In the genomic region with DNA sequence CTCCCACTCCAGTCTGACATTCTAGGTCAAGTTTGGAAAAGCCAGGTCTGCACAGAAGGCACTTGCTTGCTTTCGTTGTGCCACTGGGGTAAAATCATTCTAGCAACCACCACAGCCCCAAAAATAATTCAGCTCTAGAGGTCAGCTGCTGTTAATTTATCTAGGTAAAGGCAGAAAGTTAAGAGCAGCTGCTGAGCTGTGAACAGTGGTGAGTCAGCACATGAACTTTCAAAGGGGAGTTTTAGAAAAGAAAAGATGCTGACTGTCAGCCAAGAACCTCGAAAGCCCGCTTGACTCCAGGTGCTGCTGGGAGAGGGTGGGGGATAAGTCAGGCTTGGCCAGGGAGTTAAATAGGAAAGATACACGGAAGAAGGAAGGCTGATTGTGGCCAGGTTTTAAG, we compare ENCODE assay signal across 10 cellular contexts. TPM values are rescaled to one million over a fixed set of nuclear protein-coding genes. Genes with fewer than 3 reads are reported as not detected.
DNase-seq lines count a peak whose midpoint lies in the region; ATAC-seq lines count a peak whose summit lies in the region.
"Had no signal": no experiment of that assay in that cellular context is flagged by ENCODE, and none has a peak within 500 bp of the region (broad histone marks: within the 10 kb centered on the region; RNA-seq: fewer than 3 reads in every experiment).

No MANE protein-coding gene starts in this region.

- peak overlapping the region; percentile 13 to 41 for H3K4me3 Mint-ChIP-seq in activated T-cell treated with anti-CD3 and anti-CD28 coated beads, Interleukin-2, amount 50 U/mL, for 72 hours
- no peak overlapping the region for H3K4me3 Mint-ChIP-seq in activated T-helper 2 cell treated with anti-CD3 and anti-CD28 coated beads, Interferon-gamma antibody, Interleukin-2, Interleukin-4, amounts not matched to agents 10 μg/mL and 5 μg/mL and 100 μg/mL, durations not matched to agents 14 hours and 24 hours and 36 hours (ENCODE audit: low read depth)
- H3K4me3 Mint-ChIP-seq in stimulated activated effector memory CD8-positive, alpha-beta T cell treated with anti-CD3 and anti-CD28 coated beads, Interleukin-12 subunit alpha, Interleukin-12 subunit beta, amount 100 ng/mL, for 72 hours, result peak overlapping the region; percentile 55

- peak; percentile 35 to 62 for ATAC-seq in activated T-cell treated with anti-CD3 and anti-CD28 coated beads, Interleukin-2, amount 50 U/mL, for 72 hours (replicated peaks in 1 of 2)
- peak; percentile 76 for ATAC-seq in HG02870 (IDR thresholded peaks at IDR 0.05; ENCODE audit: unreplicated experiment)
- peak; percentile 71 for ATAC-seq in stimulated activated effector memory CD8-positive, alpha-beta T cell treated with anti-CD3 and anti-CD28 coated beads, Interleukin-12 subunit alpha, Interleukin-12 subunit beta, amount 100 ng/mL, for 72 hours
- ATAC-seq: left colon had no signal

- H3K9me3 Mint-ChIP-seq in activated T-cell treated with anti-CD3 and anti-CD28 coated beads, Interleukin-2, amount 50 U/mL, for 72 hours, result no peaks in the 10 kb centered on the region
- H3K9me3 Mint-ChIP-seq in activated T-helper 2 cell treated with anti-CD3 and anti-CD28 coated beads, Interferon-gamma antibody, Interleukin-2, Interleukin-4, amounts not matched to agents 10 μg/mL and 5 μg/mL and 100 μg/mL, durations not matched to agents 14 hours and 24 hours and 36 hours, result no peaks in the 10 kb centered on the region
- no peaks in the 10 kb centered on the region for H3K9me3 Mint-ChIP-seq in stimulated activated effector memory CD8-positive, alpha-beta T cell treated with anti-CD3 and anti-CD28 coated beads, Interleukin-12 subunit alpha, Interleukin-12 subunit beta, amount 100 ng/mL, for 72 hours

- no peak overlapping the region for H3K27ac Mint-ChIP-seq in activated T-cell treated with anti-CD3 and anti-CD28 coated beads, Interleukin-2, amount 50 U/mL, for 72 hours
- peak overlapping the region; percentile 65 for H3K27ac Mint-ChIP-seq in activated T-helper 2 cell treated with anti-CD3 and anti-CD28 coated beads, Interferon-gamma antibody, Interleukin-2, Interleukin-4, amounts not matched to agents 10 μg/mL and 5 μg/mL and 100 μg/mL, durations not matched to agents 14 hours and 24 hours and 36 hours
- H3K27ac Mint-ChIP-seq in stimulated activated effector memory CD8-positive, alpha-beta T cell treated with anti-CD3 and anti-CD28 coated beads, Interleukin-12 subunit alpha, Interleukin-12 subunit beta, amount 100 ng/mL, for 72 hours, result peak overlapping the region; percentile 75

- no peaks in the 10 kb centered on the region for H3K36me3 Mint-ChIP-seq in activated T-cell treated with anti-CD3 and anti-CD28 coated beads, Interleukin-2, amount 50 U/mL, for 72 hours (ENCODE audit: insufficient read depth in 2 of 2)
- H3K36me3 Mint-ChIP-seq in activated T-helper 2 cell treated with anti-CD3 and anti-CD28 coated beads, Interferon-gamma antibody, Interleukin-2, Interleukin-4, amounts not matched to agents 10 μg/mL and 5 μg/mL and 100 μg/mL, durations not matched to agents 14 hours and 24 hours and 36 hours (ENCODE audit: low read depth), result no peaks in the 10 kb centered on the region
- peaks cover 6% of the 10 kb centered on the region for H3K36me3 Mint-ChIP-seq in stimulated activated effector memory CD8-positive, alpha-beta T cell treated with anti-CD3 and anti-CD28 coated beads, Interleukin-12 subunit alpha, Interleukin-12 subunit beta, amount 100 ng/mL, for 72 hours

- no peak for DNase-seq in activated T-cell treated with anti-CD3 and anti-CD28 coated beads, Interleukin-2, amount 50 U/mL, for 72 hours
- DNase-seq in activated T-cell treated with anti-CD3 and anti-CD28 coated beads for 4 hours, result no peak
- no peak for DNase-seq in activated T-helper 2 cell treated with anti-CD3 and anti-CD28 coated beads, Interferon-gamma antibody, Interleukin-2, Interleukin-4, amounts not matched to agents 10 μg/mL and 5 μg/mL and 100 μg/mL, durations not matched to agents 14 hours and 24 hours and 36 hours (ENCODE audit: low spot score)
- DNase-seq in stimulated activated effector memory CD8-positive, alpha-beta T cell treated with anti-CD3 and anti-CD28 coated beads, Interleukin-12 subunit alpha, Interleukin-12 subunit beta, amount 100 ng/mL, for 72 hours (ENCODE audit: low spot score in 2 of 2), result no peak
- no peak for DNase-seq in NCI-H446 treated with DMSO at 0.1 percent for 48 hours (lab: John Stamatoyannopoulos, UW)
- DNase-seq in stimulated activated CD4-positive, alpha-beta T cell treated with anti-CD3 and anti-CD28 coated beads, Interleukin-2, amount 100 ng/mL, for 48 hours, result no peak
- no peak for DNase-seq in mesenteric fat pad (ENCODE audit: low spot score)
- DNase-seq: left colon had no signal

- intact Hi-C loops in activated T-helper 2 cell treated with anti-CD3 and anti-CD28 coated beads, Interferon-gamma antibody, Interleukin-2, Interleukin-4, amounts not matched to agents 10 μg/mL and 5 μg/mL and 100 μg/mL, durations not matched to agents 14 hours and 24 hours and 36 hours (cut with micrococcal nuclease), result loop anchor here (2.0 kb wide), 1 partner anchor 13 kb away; a partner anchor contains a TSS

- peaks cover 40% of the 10 kb centered on the region for H3K4me1 Mint-ChIP-seq in activated T-cell treated with anti-CD3 and anti-CD28 coated beads, Interleukin-2, amount 50 U/mL, for 72 hours (ENCODE audit: low read depth)
- peaks cover 39% of the 10 kb centered on the region for H3K4me1 Mint-ChIP-seq in activated T-helper 2 cell treated with anti-CD3 and anti-CD28 coated beads, Interferon-gamma antibody, Interleukin-2, Interleukin-4, amounts not matched to agents 10 μg/mL and 5 μg/mL and 100 μg/mL, durations not matched to agents 14 hours and 24 hours and 36 hours (ENCODE audit: low read depth)
- H3K4me1 Mint-ChIP-seq in stimulated activated effector memory CD8-positive, alpha-beta T cell treated with anti-CD3 and anti-CD28 coated beads, Interleukin-12 subunit alpha, Interleukin-12 subunit beta, amount 100 ng/mL, for 72 hours, result peaks cover 57% of the 10 kb centered on the region

- peaks cover 6% of the 10 kb centered on the region for H3K27me3 Mint-ChIP-seq in activated T-cell treated with anti-CD3 and anti-CD28 coated beads, Interleukin-2, amount 50 U/mL, for 72 hours (ENCODE audit: low read depth)
- H3K27me3 Mint-ChIP-seq in activated T-helper 2 cell treated with anti-CD3 and anti-CD28 coated beads, Interferon-gamma antibody, Interleukin-2, Interleukin-4, amounts not matched to agents 10 μg/mL and 5 μg/mL and 100 μg/mL, durations not matched to agents 14 hours and 24 hours and 36 hours (ENCODE audit: low read depth), result no peaks in the 10 kb centered on the region

RNA-seq across cellular contexts. Expression of a gene that starts 12.7 kb away (rescaled TPM):
- total RNA-seq in activated T-cell treated with anti-CD3 and anti-CD28 coated beads, Interleukin-2, amount 50 U/mL, for 72 hours, result 1 to 10 TPM; 1.6 to 2.2 TPM
- total RNA-seq in activated T-helper 2 cell treated with anti-CD3 and anti-CD28 coated beads, Interferon-gamma antibody, Interleukin-2, Interleukin-4, amounts not matched to agents 10 μg/mL and 5 μg/mL and 100 μg/mL, durations not matched to agents 14 hours and 24 hours and 36 hours, result 0.11 TPM in 1 of 2 replicates, not detected in the other
- total RNA-seq in mesenteric fat pad, result not detected
- total RNA-seq: adrenal gland, left colon had no signal

RNA-seq across cellular contexts. Expression of a gene that starts 16.4 kb away (rescaled TPM):
- 1 to 10 TPM; 1.9 to 2.1 TPM for total RNA-seq in activated T-cell treated with anti-CD3 and anti-CD28 coated beads, Interleukin-2, amount 50 U/mL, for 72 hours
- 2.1 and 2.3 TPM in 2 replicates for total RNA-seq in activated T-helper 2 cell treated with anti-CD3 and anti-CD28 coated beads, Interferon-gamma antibody, Interleukin-2, Interleukin-4, amounts not matched to agents 10 μg/mL and 5 μg/mL and 100 μg/mL, durations not matched to agents 14 hours and 24 hours and 36 hours
- 1.2 TPM for total RNA-seq in mesenteric fat pad

RNA-seq across cellular contexts. Expression of a gene that starts 33.4 kb away (rescaled TPM):
- 10 to 100 TPM; 43.3 to 45.6 TPM for total RNA-seq in activated T-cell treated with anti-CD3 and anti-CD28 coated beads, Interleukin-2, amount 50 U/mL, for 72 hours
- total RNA-seq in activated T-helper 2 cell treated with anti-CD3 and anti-CD28 coated beads, Interferon-gamma antibody, Interleukin-2, Interleukin-4, amounts not matched to agents 10 μg/mL and 5 μg/mL and 100 μg/mL, durations not matched to agents 14 hours and 24 hours and 36 hours, result 19.8 TPM in 2 replicates
- total RNA-seq in mesenteric fat pad, result 1.2 TPM
